ENCODE assay signal across 24 cellular contexts in genomic region chr4:63919636-63920365, GRCh38.
DNase-seq lines count a peak whose midpoint lies in the region; ATAC-seq, FAIRE-seq and TF ChIP-seq lines count a peak whose summit lies in the region.
"Had no signal": no experiment of that assay in that cellular context is flagged by ENCODE, and none has a peak within 500 bp of the region (broad histone marks: within the 10 kb centered on the region; RNA-seq: fewer than 3 reads in every experiment).

No MANE protein-coding gene starts in this region.

- H3K4me3 Mint-ChIP-seq in neural progenitor cell (no peak overlapping the region), progenitor cell of endocrine pancreas (ENCODE audit: low read depth) (no peak overlapping the region)
- no peak overlapping the region for H3K4me3 Mint-ChIP-seq in effector memory CD8-positive, alpha-beta T cell
- no peak overlapping the region for H3K4me3 Mint-ChIP-seq in activated naive CD4-positive, alpha-beta T cell treated with anti-CD3 and anti-CD28 coated beads for 36 hours
- H3K4me3 Mint-ChIP-seq in activated CD4-positive, alpha-beta T cell treated with anti-CD3 and anti-CD28 coated beads for 36 hours = no peak overlapping the region
- H3K4me3 Mint-ChIP-seq: CD4-positive, CD25-positive, alpha-beta regulatory T cell; CD8-positive, alpha-beta memory T cell had no signal

- no peaks in the 10 kb centered on the region for H3K4me1 Mint-ChIP-seq in neural progenitor cell
- no peaks in the 10 kb centered on the region for H3K4me1 Mint-ChIP-seq in progenitor cell of endocrine pancreas (ENCODE audit: low read depth)
- H3K4me1 Mint-ChIP-seq in effector memory CD8-positive, alpha-beta T cell (ENCODE audit: low read depth in 2 of 2) = no peaks in the 10 kb centered on the region
- H3K4me1 Mint-ChIP-seq in activated naive CD4-positive, alpha-beta T cell treated with anti-CD3 and anti-CD28 coated beads for 36 hours (ENCODE audit: low read depth) = no peaks in the 10 kb centered on the region
- H3K4me1 Mint-ChIP-seq in activated CD4-positive, alpha-beta T cell treated with anti-CD3 and anti-CD28 coated beads for 36 hours = no peaks in the 10 kb centered on the region
- H3K4me1 Mint-ChIP-seq: CD4-positive, CD25-positive, alpha-beta regulatory T cell; CD8-positive, alpha-beta memory T cell had no signal

- no peak overlapping the region for H3K27ac ChIP-seq in esophagus muscularis mucosa (replicated peaks in 1 of 4)
- no peak overlapping the region for H3K27ac ChIP-seq in neural progenitor cell
- H3K27ac ChIP-seq: HL-60 had no signal

- no peak for TF ChIP-seq POLR2A in esophagus muscularis mucosa (IDR thresholded peaks at IDR 0.05; ENCODE audit: low read depth)

- no peaks in the 10 kb centered on the region for H3K79me2 ChIP-seq in neural progenitor cell (ENCODE audit: low read depth)

- H3K4me3 ChIP-seq in bronchial epithelial cell (ENCODE audit: low read depth, low read length) (no peak overlapping the region), esophagus muscularis mucosa (no peak overlapping the region), neural progenitor cell (no peak overlapping the region)
- H3K4me3 ChIP-seq: HAP-1, K562 had no signal

- no peaks in the 10 kb centered on the region for H3F3A ChIP-seq in neural progenitor cell (ENCODE audit: low read depth)

- H3K36me3 Mint-ChIP-seq in neural progenitor cell = no peaks in the 10 kb centered on the region
- H3K36me3 Mint-ChIP-seq in progenitor cell of endocrine pancreas (ENCODE audit: insufficient read depth) = no peaks in the 10 kb centered on the region
- H3K36me3 Mint-ChIP-seq in effector memory CD8-positive, alpha-beta T cell (ENCODE audit: insufficient read depth) = peaks cover 5% of the 10 kb centered on the region
- no peaks in the 10 kb centered on the region for H3K36me3 Mint-ChIP-seq in activated naive CD4-positive, alpha-beta T cell treated with anti-CD3 and anti-CD28 coated beads for 36 hours (ENCODE audit: low read depth)
- H3K36me3 Mint-ChIP-seq in activated CD4-positive, alpha-beta T cell treated with anti-CD3 and anti-CD28 coated beads for 36 hours (ENCODE audit: low read depth) = no peaks in the 10 kb centered on the region
- H3K36me3 Mint-ChIP-seq: CD4-positive, CD25-positive, alpha-beta regulatory T cell; CD8-positive, alpha-beta memory T cell had no signal

- peak; percentile 22 for DNase-seq in HPDE6-E6E7 (ENCODE audit: extremely low spot score)
- DNase-seq in bronchial epithelial cell (ENCODE audit: low read depth) = peak; percentile 0
- peak; percentile 47 for DNase-seq in esophagus muscularis mucosa (ENCODE audit: extremely low spot score)
- DNase-seq in neural progenitor cell (ENCODE audit: low spot score) = no peak
- DNase-seq in progenitor cell of endocrine pancreas (ENCODE audit: low spot score, unreplicated experiment) = no peak
- DNase-seq in effector memory CD8-positive, alpha-beta T cell = no peak
- no peak for DNase-seq in activated naive CD4-positive, alpha-beta T cell treated with anti-CD3 and anti-CD28 coated beads for 36 hours
- DNase-seq in activated CD4-positive, alpha-beta T cell treated with anti-CD3 and anti-CD28 coated beads for 36 hours = no peak
- DNase-seq: ACHN; BE2C; C1 segment of cervical spinal cord; CD4-positive, CD25-positive, alpha-beta regulatory T cell; CD8-positive, alpha-beta memory T cell; COR-L47; DMS 273 treated with DMSO at 0.1 percent for 48 hours; GOT3; IMR-90 had no signal

- no peak for TF ChIP-seq EP300 in esophagus muscularis mucosa (IDR thresholded peaks at IDR 0.05)

- H4K20me1 ChIP-seq in neural progenitor cell (ENCODE audit: low read depth) = no peaks in the 10 kb centered on the region

- H3K27me3 Mint-ChIP-seq in neural progenitor cell (ENCODE audit: insufficient read depth, low read depth) = no peaks in the 10 kb centered on the region
- no peaks in the 10 kb centered on the region for H3K27me3 Mint-ChIP-seq in progenitor cell of endocrine pancreas
- H3K27me3 Mint-ChIP-seq in effector memory CD8-positive, alpha-beta T cell = no peaks in the 10 kb centered on the region
- no peaks in the 10 kb centered on the region for H3K27me3 Mint-ChIP-seq in activated naive CD4-positive, alpha-beta T cell treated with anti-CD3 and anti-CD28 coated beads for 36 hours (ENCODE audit: low read depth)
- no peaks in the 10 kb centered on the region for H3K27me3 Mint-ChIP-seq in activated CD4-positive, alpha-beta T cell treated with anti-CD3 and anti-CD28 coated beads for 36 hours
- H3K27me3 Mint-ChIP-seq: CD4-positive, CD25-positive, alpha-beta regulatory T cell; CD8-positive, alpha-beta memory T cell had no signal

- CTCF ChIA-PET in activated naive CD4-positive, alpha-beta T cell treated with anti-CD3 and anti-CD28 coated beads for 36 hours (lab: Charles Lee) = no interaction called here
- CTCF ChIA-PET in activated CD4-positive, alpha-beta T cell treated with anti-CD3 and anti-CD28 coated beads for 36 hours (lab: Charles Lee) = no interaction called here

- POLR2A ChIA-PET in activated CD4-positive, alpha-beta T cell treated with anti-CD3 and anti-CD28 coated beads for 36 hours (lab: Charles Lee) = no interaction called here

- H3K4me2 ChIP-seq in neural progenitor cell = no peak overlapping the region

- no peak for TF ChIP-seq CTCF in bronchial epithelial cell (IDR thresholded peaks at IDR 0.05; ENCODE audit: insufficient read depth, low read length, severe bottlenecking)
- TF ChIP-seq CTCF in esophagus muscularis mucosa (IDR thresholded peaks at IDR 0.05) = no peak
- TF ChIP-seq CTCF in neural progenitor cell (IDR thresholded peaks at IDR 0.05) = no peak
- no peak for TF ChIP-seq CTCF in progenitor cell of endocrine pancreas (IDR thresholded peaks at IDR 0.05; ENCODE audit: unreplicated experiment)

- peaks cover 4% of the 10 kb centered on the region for H3K9me3 Mint-ChIP-seq in neural progenitor cell
- H3K9me3 Mint-ChIP-seq in progenitor cell of endocrine pancreas (ENCODE audit: low read depth) = no peaks in the 10 kb centered on the region
- peaks cover 0 to 3% of the 10 kb centered on the region in 2 donors for H3K9me3 Mint-ChIP-seq in effector memory CD8-positive, alpha-beta T cell
- peaks cover 2% of the 10 kb centered on the region for H3K9me3 Mint-ChIP-seq in activated naive CD4-positive, alpha-beta T cell treated with anti-CD3 and anti-CD28 coated beads for 36 hours
- H3K9me3 Mint-ChIP-seq in activated CD4-positive, alpha-beta T cell treated with anti-CD3 and anti-CD28 coated beads for 36 hours (ENCODE audit: low read depth) = peaks cover 4% of the 10 kb centered on the region

- no peak for ATAC-seq in effector memory CD8-positive, alpha-beta T cell (replicated peaks)
- ATAC-seq in activated CD4-positive, alpha-beta T cell treated with anti-CD3 and anti-CD28 coated beads for 36 hours = no peak
- ATAC-seq: K562 had no signal

- H2AFZ ChIP-seq in neural progenitor cell (replicated peaks) = peak overlapping the region; percentile 6

- H3K27ac Mint-ChIP-seq in neural progenitor cell = no peak overlapping the region
- H3K27ac Mint-ChIP-seq in progenitor cell of endocrine pancreas = no peak overlapping the region
- no peak overlapping the region for H3K27ac Mint-ChIP-seq in effector memory CD8-positive, alpha-beta T cell
- H3K27ac Mint-ChIP-seq in activated naive CD4-positive, alpha-beta T cell treated with anti-CD3 and anti-CD28 coated beads for 36 hours = no peak overlapping the region
- H3K27ac Mint-ChIP-seq in activated CD4-positive, alpha-beta T cell treated with anti-CD3 and anti-CD28 coated beads for 36 hours = no peak overlapping the region
- H3K27ac Mint-ChIP-seq: CD4-positive, CD25-positive, alpha-beta regulatory T cell; CD8-positive, alpha-beta memory T cell had no signal

- H3K9me3 ChIP-seq in esophagus muscularis mucosa (no peaks in the 10 kb centered on the region), neural progenitor cell (ENCODE audit: low read depth) (no peaks in the 10 kb centered on the region)
- H3K9me3 ChIP-seq: BE2C, HAP-1 had no signal

- intact Hi-C loops in esophagus muscularis mucosa (cut with DNase I) = no loop called here
- intact Hi-C loops in activated naive CD4-positive, alpha-beta T cell treated with anti-CD3 and anti-CD28 coated beads for 36 hours (cut with micrococcal nuclease) = no loop called here
- intact Hi-C loops in activated CD4-positive, alpha-beta T cell treated with anti-CD3 and anti-CD28 coated beads for 36 hours (cut with DNase I, micrococcal nuclease) = no loop called here

- H3K9ac ChIP-seq in neural progenitor cell = no peak overlapping the region

- no peak for FAIRE-seq in bronchial epithelial cell (lab: Jason Lieb, UNC)
- FAIRE-seq: A204.1, G401.6, GM12891, HTR-8/SVneo, K562 had no signal

- 89% methylated on average over 2 of the region's 2 CpGs for WGBS in esophagus muscularis mucosa

- no peaks in the 10 kb centered on the region for H3K4me1 ChIP-seq in esophagus muscularis mucosa
- no peaks in the 10 kb centered on the region for H3K4me1 ChIP-seq in neural progenitor cell
- H3K4me1 ChIP-seq: BE2C, HAP-1 had no signal

- H3K27me3 ChIP-seq in bronchial epithelial cell (ENCODE audit: control insufficient read depth, insufficient read depth, low read length) = no peaks in the 10 kb centered on the region
- H3K27me3 ChIP-seq in esophagus muscularis mucosa = no peaks in the 10 kb centered on the region
- H3K27me3 ChIP-seq in neural progenitor cell = no peaks in the 10 kb centered on the region
- H3K27me3 ChIP-seq: BE2C had no signal

- no peaks in the 10 kb centered on the region for H3K36me3 ChIP-seq in bronchial epithelial cell (ENCODE audit: control insufficient read depth, insufficient read depth, low read length)
- no peaks in the 10 kb centered on the region for H3K36me3 ChIP-seq in esophagus muscularis mucosa
- H3K36me3 ChIP-seq in neural progenitor cell = no peaks in the 10 kb centered on the region
- H3K36me3 ChIP-seq: BE2C, HAP-1 had no signal

Comparison
In these comparisons a context has a peak if more than half of its experiments do, and no peak if none do; other contexts are left out.
1. DNase-seq: peak in HPDE6-E6E7 (single experiment), bronchial epithelial cell (single experiment) and esophagus muscularis mucosa (single experiment); none in neural progenitor cell (single experiment), progenitor cell of endocrine pancreas (single experiment), effector memory CD8-positive, alpha-beta T cell (0 of 3), activated naive CD4-positive, alpha-beta T cell treated with anti-CD3 and anti-CD28 coated beads for 36 hours (single experiment) and activated CD4-positive, alpha-beta T cell treated with anti-CD3 and anti-CD28 coated beads for 36 hours (single experiment).